In genomic region chr1:17564458-17565393, GRCh38 we compare ENCODE assay signal across 13 cellular contexts. TPM values are rescaled to one million over a fixed set of nuclear protein-coding genes. Genes with fewer than 3 reads are reported as not detected.
DNase-seq lines count a peak whose midpoint lies in the region; ATAC-seq and TF ChIP-seq lines count a peak whose summit lies in the region.
"Had no signal": no experiment of that assay in that cellular context is flagged by ENCODE, and none has a peak within 500 bp of the region (broad histone marks: within the 10 kb centered on the region; RNA-seq: fewer than 3 reads in every experiment).

No MANE protein-coding gene starts in this region.

- H3K4me3 ChIP-seq in HUES48 (ENCODE audit: low read depth, low read length) (peak overlapping the region; percentile 25; the same call in 1 of the 2 replicates), ascending aorta (no peak overlapping the region), gastrocnemius medialis (no peak overlapping the region)
- H3K4me3 ChIP-seq: spleen had no signal

- no peaks in the 10 kb centered on the region for H3K4me1 Mint-ChIP-seq in activated CD4-positive, alpha-beta T cell treated with anti-CD3 and anti-CD28 coated beads for 36 hours
- H3K4me1 Mint-ChIP-seq: stimulated activated effector memory CD8-positive, alpha-beta T cell treated with anti-CD3 and anti-CD28 coated beads, Interleukin-12 subunit alpha, Interleukin-12 subunit beta, amount 100 ng/mL, for 72 hours had no signal

- H3K27ac Mint-ChIP-seq in activated CD4-positive, alpha-beta T cell treated with anti-CD3 and anti-CD28 coated beads for 36 hours: no peak overlapping the region
- H3K27ac Mint-ChIP-seq: activated naive CD4-positive, alpha-beta T cell treated with anti-CD3 and anti-CD28 coated beads, Interleukin-2, amount 50 U/mL, for 72 hours; stimulated activated effector memory CD8-positive, alpha-beta T cell treated with anti-CD3 and anti-CD28 coated beads, Interleukin-12 subunit alpha, Interleukin-12 subunit beta, amount 100 ng/mL, for 72 hours had no signal

- POLR2A ChIA-PET in activated CD4-positive, alpha-beta T cell treated with anti-CD3 and anti-CD28 coated beads for 36 hours (lab: Charles Lee): no interaction called here

- CTCF ChIA-PET in activated CD4-positive, alpha-beta T cell treated with anti-CD3 and anti-CD28 coated beads for 36 hours (lab: Charles Lee): no interaction called here

- H3K36me3 ChIP-seq in HUES48 (ENCODE audit: control insufficient read depth, insufficient read depth, low read length) (no peaks in the 10 kb centered on the region), ascending aorta (no peaks in the 10 kb centered on the region), gastrocnemius medialis (no peaks in the 10 kb centered on the region)
- H3K36me3 ChIP-seq: spleen had no signal

- H3K9ac ChIP-seq in HUES48 (ENCODE audit: low read depth, low read length): no peak overlapping the region

- no peak overlapping the region for H3K4me3 Mint-ChIP-seq in activated CD4-positive, alpha-beta T cell treated with anti-CD3 and anti-CD28 coated beads for 36 hours
- H3K4me3 Mint-ChIP-seq: stimulated activated effector memory CD8-positive, alpha-beta T cell treated with anti-CD3 and anti-CD28 coated beads, Interleukin-12 subunit alpha, Interleukin-12 subunit beta, amount 100 ng/mL, for 72 hours had no signal

- H3K27me3 ChIP-seq in HUES48 (ENCODE audit: control insufficient read depth, insufficient read depth, low read length): no peaks in the 10 kb centered on the region
- no peaks in the 10 kb centered on the region for H3K27me3 ChIP-seq in ascending aorta
- H3K27me3 ChIP-seq in gastrocnemius medialis: no peaks in the 10 kb centered on the region
- H3K27me3 ChIP-seq: spleen had no signal

- H3K9me3 Mint-ChIP-seq in activated CD4-positive, alpha-beta T cell treated with anti-CD3 and anti-CD28 coated beads for 36 hours (ENCODE audit: low read depth): no peaks in the 10 kb centered on the region
- H3K9me3 Mint-ChIP-seq: activated naive CD4-positive, alpha-beta T cell treated with anti-CD3 and anti-CD28 coated beads, Interleukin-2, amount 50 U/mL, for 72 hours; stimulated activated effector memory CD8-positive, alpha-beta T cell treated with anti-CD3 and anti-CD28 coated beads, Interleukin-12 subunit alpha, Interleukin-12 subunit beta, amount 100 ng/mL, for 72 hours had no signal

- DNase-seq in ascending aorta (ENCODE audit: low spot score in 2 of 2): peak in 1 of 2 donors; percentile 85
- DNase-seq in left colon: peak; percentile 35 to 75
- peak; percentile 65 to 75 for DNase-seq in gastrocnemius medialis
- DNase-seq in activated CD4-positive, alpha-beta T cell treated with anti-CD3 and anti-CD28 coated beads for 36 hours: no peak
- no peak for DNase-seq in stimulated activated CD4-positive, alpha-beta T cell treated with anti-CD3 and anti-CD28 coated beads, Interleukin-4, amount 100 ng/mL, for 1 hour
- DNase-seq: SIG-M5, spleen had no signal

- peaks cover 50% of the 10 kb centered on the region for H3K4me1 ChIP-seq in HUES48 (ENCODE audit: control insufficient read depth, insufficient read depth, low read length)
- peaks cover 64 to 95% of the 10 kb centered on the region in 2 donors for H3K4me1 ChIP-seq in ascending aorta
- peaks cover 65 to 73% of the 10 kb centered on the region in 2 donors for H3K4me1 ChIP-seq in gastrocnemius medialis

- TF ChIP-seq POLR2A in gastrocnemius medialis (IDR thresholded peaks at IDR 0.05): no peak

- TF ChIP-seq CTCF in ascending aorta (IDR thresholded peaks at IDR 0.05) (no peak), gastrocnemius medialis (IDR thresholded peaks at IDR 0.05 in 4 of 5, conservative IDR thresholded peaks at IDR 0.05 in 1 of 5) (no peak)

- H3K27ac ChIP-seq in HUES48 (ENCODE audit: low read depth, low read length) (peak overlapping the region; percentile 78), ascending aorta (peak overlapping the region; percentile 95 to 98), gastrocnemius medialis (peak overlapping the region; percentile 80 to 90 (median 86))
- H3K27ac ChIP-seq: epithelial cell of prostate had no signal

- no peaks in the 10 kb centered on the region for H3K27me3 Mint-ChIP-seq in activated CD4-positive, alpha-beta T cell treated with anti-CD3 and anti-CD28 coated beads for 36 hours

- intact Hi-C loops in ascending aorta (cut with DNase I): no loop called here
- intact Hi-C loops in left colon (cut with DNase I, micrococcal nuclease): no loop called here
- intact Hi-C loops in gastrocnemius medialis (cut with DNase I; ENCODE audit: low total_unique reads): no loop called here
- intact Hi-C loops in activated CD4-positive, alpha-beta T cell treated with anti-CD3 and anti-CD28 coated beads for 36 hours (cut with DNase I, micrococcal nuclease): no loop called here

- H3K9me3 ChIP-seq in HUES48 (ENCODE audit: control insufficient read depth, insufficient read depth, low read length) (no peaks in the 10 kb centered on the region), ascending aorta (no peaks in the 10 kb centered on the region), gastrocnemius medialis (no peaks in the 10 kb centered on the region)
- H3K9me3 ChIP-seq: spleen had no signal

- peak; percentile 54 for ATAC-seq in left colon
- ATAC-seq in gastrocnemius medialis: peak; percentile 62 to 71
- ATAC-seq in HG03280 (IDR thresholded peaks at IDR 0.05; ENCODE audit: unreplicated experiment): no peak
- no peak for ATAC-seq in activated CD4-positive, alpha-beta T cell treated with anti-CD3 and anti-CD28 coated beads for 36 hours
- no peak for ATAC-seq in GM21723 (IDR thresholded peaks at IDR 0.05; ENCODE audit: unreplicated experiment)
- ATAC-seq: activated naive CD4-positive, alpha-beta T cell treated with anti-CD3 and anti-CD28 coated beads, Interleukin-2, amount 50 U/mL, for 72 hours; stimulated activated effector memory CD8-positive, alpha-beta T cell treated with anti-CD3 and anti-CD28 coated beads, Interleukin-12 subunit alpha, Interleukin-12 subunit beta, amount 100 ng/mL, for 72 hours had no signal

- in situ Hi-C loops in gastrocnemius medialis (cut with MboI; ENCODE audit: low sequenced_read_pairs in 4 of 4): no loop called here

- no peaks in the 10 kb centered on the region for H3K36me3 Mint-ChIP-seq in activated CD4-positive, alpha-beta T cell treated with anti-CD3 and anti-CD28 coated beads for 36 hours (ENCODE audit: low read depth)
- H3K36me3 Mint-ChIP-seq: activated naive CD4-positive, alpha-beta T cell treated with anti-CD3 and anti-CD28 coated beads, Interleukin-2, amount 50 U/mL, for 72 hours; stimulated activated effector memory CD8-positive, alpha-beta T cell treated with anti-CD3 and anti-CD28 coated beads, Interleukin-12 subunit alpha, Interleukin-12 subunit beta, amount 100 ng/mL, for 72 hours had no signal

RNA-seq across cellular contexts. Expression of gene ARHGEF10L, which starts 25.2 kb away (rescaled TPM):
- 177 TPM for total RNA-seq in ascending aorta
- 100 to 1,000 TPM in 1 of 2 donors, 10 to 100 TPM in 1; 91.0 to 151 TPM for total RNA-seq in left colon
- 100 to 1,000 TPM in 1 of 4 donors, 10 to 100 TPM in 3; 21.2 to 111 (median 73.8) TPM for total RNA-seq in gastrocnemius medialis
- total RNA-seq in activated CD4-positive, alpha-beta T cell treated with anti-CD3 and anti-CD28 coated beads for 36 hours: not detected
- total RNA-seq: activated naive CD4-positive, alpha-beta T cell treated with anti-CD3 and anti-CD28 coated beads, Interleukin-2, amount 50 U/mL, for 72 hours had no signal

Comparison
In these comparisons a context has a peak if more than half of its experiments do, and no peak if none do; other contexts are left out.
1. DNase-seq: peak in left colon (2 of 2) and gastrocnemius medialis (2 of 2); none in activated CD4-positive, alpha-beta T cell treated with anti-CD3 and anti-CD28 coated beads for 36 hours (single experiment) and stimulated activated CD4-positive, alpha-beta T cell treated with anti-CD3 and anti-CD28 coated beads, Interleukin-4, amount 100 ng/mL, for 1 hour (single experiment).
2. ATAC-seq: peak in left colon (single experiment) and gastrocnemius medialis (2 of 2); none in HG03280 (single experiment), activated CD4-positive, alpha-beta T cell treated with anti-CD3 and anti-CD28 coated beads for 36 hours (single experiment) and GM21723 (single experiment).
3. RNA of gene ARHGEF10L, which starts 25.2 kb away (total RNA-seq): 177 TPM in ascending aorta (single experiment), 91.0 to 151 TPM in left colon and 21.2 to 111 TPM in gastrocnemius medialis; not detected in activated CD4-positive, alpha-beta T cell treated with anti-CD3 and anti-CD28 coated beads for 36 hours; every median in the first group is over 10 times any median in the second.
4. Peak in every context shown above with its lines, with median percentiles within 50 percentile points of each other: H3K27ac ChIP-seq.